Comparison of ENCODE assay signal across 18 cellular contexts in the genomic region with DNA sequence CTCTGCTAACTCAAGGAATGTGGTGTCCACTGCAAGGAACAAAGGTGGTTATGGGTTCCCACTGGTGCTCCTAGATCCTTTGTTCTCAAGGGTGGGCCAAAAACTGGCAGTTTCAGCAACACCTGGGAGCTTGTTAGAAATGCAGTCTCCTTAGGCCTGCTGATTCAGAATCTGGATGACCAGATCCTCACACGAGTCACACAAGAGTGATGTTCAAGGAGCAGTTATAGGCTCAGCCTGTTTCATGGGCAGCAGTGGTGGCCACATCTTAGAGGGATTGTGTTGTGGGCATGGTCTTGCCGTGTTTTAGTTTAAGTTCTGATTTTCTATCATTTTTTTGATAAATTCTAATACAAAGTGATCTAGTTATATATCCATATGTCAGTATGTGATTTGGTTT. TPM values are rescaled to one million over a fixed set of nuclear protein-coding genes. Genes with fewer than 3 reads are reported as not detected.
DNase-seq lines count a peak whose midpoint lies in the region; ATAC-seq and TF ChIP-seq lines count a peak whose summit lies in the region.
"Had no signal": no experiment of that assay in that cellular context is flagged by ENCODE, and none has a peak within 500 bp of the region (broad histone marks: within the 10 kb centered on the region; RNA-seq: fewer than 3 reads in every experiment).

No MANE protein-coding gene starts in this region.

- peak overlapping the region; percentile 94; the same call in 2 of the 3 replicates for H2BK15ac ChIP-seq in IMR-90 (ENCODE audit: low read depth, low read length)

- ATAC-seq in IMR-90 (ENCODE audit: low read depth) (no peak), memory B cell (ENCODE audit: low read depth) (no peak), HG03521 (IDR thresholded peaks at IDR 0.05; ENCODE audit: unreplicated experiment) (no peak)
- peak; percentile 41 for ATAC-seq in activated T-helper 17 cell treated with anti-CD3 and anti-CD28 coated beads, Interleukin-2, amount 50 U/mL, for 72 hours (replicated peaks)
- ATAC-seq: CD8-positive, alpha-beta T cell had no signal

- no peak overlapping the region for H3K27ac Mint-ChIP-seq in activated T-helper 17 cell treated with anti-CD3 and anti-CD28 coated beads, Interleukin-2, amount 50 U/mL, for 72 hours
- H3K27ac Mint-ChIP-seq in memory B cell = peak overlapping the region; percentile 50
- H3K27ac Mint-ChIP-seq: CD8-positive, alpha-beta T cell had no signal

- no peak for TF ChIP-seq RAD21 in IMR-90 (IDR thresholded peaks at IDR 0.05; ENCODE audit: low read length)

- H3K9me3 Mint-ChIP-seq in activated T-helper 17 cell treated with anti-CD3 and anti-CD28 coated beads, Interleukin-2, amount 50 U/mL, for 72 hours = peaks cover 5% of the 10 kb centered on the region
- peaks cover 3% of the 10 kb centered on the region for H3K9me3 Mint-ChIP-seq in memory B cell

- no TSS peak for BruUV-seq in IMR-90 (replicated peaks; lab: Mats Ljungman, UMichigan)

- H3K9me1 ChIP-seq in IMR-90 (ENCODE audit: insufficient read depth, low read length) = peaks cover 4% of the 10 kb centered on the region

- H3K14ac ChIP-seq in IMR-90 (replicated peaks; ENCODE audit: low read depth, low read length) = peak overlapping the region; percentile 17; the same call in 1 of the 2 replicates

- H3K27me3 Mint-ChIP-seq in activated T-helper 17 cell treated with anti-CD3 and anti-CD28 coated beads, Interleukin-2, amount 50 U/mL, for 72 hours = no peaks in the 10 kb centered on the region
- H3K27me3 Mint-ChIP-seq in memory B cell = no peaks in the 10 kb centered on the region
- H3K27me3 Mint-ChIP-seq: IgD-negative memory B cell had no signal

- H3K18ac ChIP-seq in IMR-90 (ENCODE audit: low read depth, low read length) = peak overlapping the region; percentile 4; the same call in 1 of the 2 replicates

- H3K9me3 ChIP-seq in IMR-90 (ENCODE audit: control insufficient read depth, insufficient read depth, low read length) (peaks cover 6% of the 10 kb centered on the region), esophagus squamous epithelium (peaks cover 0 to 7% (median 6%) of the 10 kb centered on the region in 3 donors)
- H3K9me3 ChIP-seq: Peyer's patch, SK-N-SH had no signal

- H2BK20ac ChIP-seq in IMR-90 (ENCODE audit: low read depth, low read length) = peak overlapping the region; percentile 92

- POLR2A ChIA-PET in IMR-90 (lab: Charles Lee; ENCODE audit: unreplicated experiment) = interaction anchor here (0.6 kb wide), 1 partner anchor 327 kb away, joined by 13 read pairs; no protein-coding TSS in a partner anchor

- H3K4me1 Mint-ChIP-seq in activated T-helper 17 cell treated with anti-CD3 and anti-CD28 coated beads, Interleukin-2, amount 50 U/mL, for 72 hours = peaks cover 71% of the 10 kb centered on the region
- peaks cover 46% of the 10 kb centered on the region for H3K4me1 Mint-ChIP-seq in memory B cell

- peak overlapping the region; percentile 21 for H2BK120ac ChIP-seq in IMR-90 (ENCODE audit: low read depth, low read length)

- peak overlapping the region; percentile 52 for H3K4me3 Mint-ChIP-seq in activated T-helper 17 cell treated with anti-CD3 and anti-CD28 coated beads, Interleukin-2, amount 50 U/mL, for 72 hours
- H3K4me3 Mint-ChIP-seq in memory B cell = no peak overlapping the region
- H3K4me3 Mint-ChIP-seq: CD8-positive, alpha-beta T cell had no signal

- DNase-seq in EL (peak; percentile 6), IMR-90 (peak; percentile 54), memory B cell (ENCODE audit: low spot score in 2 of 2) (no peak), esophagus squamous epithelium (lab: John Stamatoyannopoulos, UW) (no peak), ureter (ENCODE audit: low spot score) (no peak)
- DNase-seq: Caco-2; CD8-positive, alpha-beta T cell; H7; MV-4-11; NCI-H1436 treated with DMSO at 0.1 percent for 48 hours; NCI-H2171 treated with DMSO at 0.1 percent for 48 hours; Peyer's patch; SK-N-SH; SW 1271 had no signal

- CTCF ChIA-PET in IMR-90 (lab: Yijun Ruan, JAX) = interaction anchor here (0.5 to 1.6 kb wide), 2 partner anchors 107 to 1435 kb away, joined by 3 to 5 read pairs; no protein-coding TSS in a partner anchor

- H3K27ac ChIP-seq in IMR-90 (ENCODE audit: insufficient read depth, low read length) (no peak overlapping the region), esophagus squamous epithelium (no peak overlapping the region)
- H3K27ac ChIP-seq: C4-2B, Peyer's patch had no signal

- dilution Hi-C loops in IMR-90 (cut with HindIII; ENCODE audit: low sequenced_read_pairs, unreplicated experiment) = no loop called here

- H3K23ac ChIP-seq in IMR-90 (ENCODE audit: low read depth, low read length) = no peak overlapping the region

- peaks cover 27 to 58% of the 10 kb centered on the region in 2 experiments for H3K79me1 ChIP-seq in IMR-90 (ENCODE audit: low read depth in 1 of 2, low read length in 2 of 2)

- H2BK5ac ChIP-seq in IMR-90 (ENCODE audit: low read depth, low read length, poor library complexity, severe bottlenecking) = no peak overlapping the region

- in situ Hi-C loops in IMR-90 (cut with MboI; ENCODE audit: low sequenced_read_pairs) = loop anchor here (25.0 kb wide), 1 partner anchor 338 kb away; no protein-coding TSS in a partner anchor

- no peak overlapping the region for H3K4me2 ChIP-seq in IMR-90 (ENCODE audit: low read depth, low read length)
- H3K4me2 ChIP-seq: SK-N-SH had no signal

- H3K4ac ChIP-seq in IMR-90 (ENCODE audit: low read depth, low read length) = peak overlapping the region; percentile 30

- peak overlapping the region in 1 of 2 experiments; percentile 15; a peak in 1 of 4 replicates for H4K8ac ChIP-seq in IMR-90 (ENCODE audit: low read depth in 2 of 2, low read length in 2 of 2)

- H2AFZ ChIP-seq in IMR-90 (replicated peaks; ENCODE audit: low read length, poor library complexity) = no peak overlapping the region

- H4K20me1 ChIP-seq in IMR-90 (ENCODE audit: insufficient read depth, low read length) = peaks cover 22% of the 10 kb centered on the region; the same call in 1 of the 2 replicates

- TF ChIP-seq CTCF in IMR-90 (conservative IDR thresholded peaks at IDR 0.05; ENCODE audit: low read depth, low read length) (no peak), esophagus squamous epithelium (IDR thresholded peaks at IDR 0.05) (no peak)

- peak overlapping the region; percentile 88 for H4K91ac ChIP-seq in IMR-90 (ENCODE audit: insufficient read depth, low read depth, low read length)

- H3K4me1 ChIP-seq in IMR-90 (ENCODE audit: control insufficient read depth, insufficient read depth, low read length) = peaks cover 8% of the 10 kb centered on the region
- no peaks in the 10 kb centered on the region for H3K4me1 ChIP-seq in esophagus squamous epithelium
- H3K4me1 ChIP-seq: Caco-2 had no signal

- H2AK5ac ChIP-seq in IMR-90 (ENCODE audit: low read depth, low read length) = peak overlapping the region; percentile 91

- H3K4me3 ChIP-seq in IMR-90 (ENCODE audit: insufficient read depth, low read depth, low read length) (no peak overlapping the region), esophagus squamous epithelium (no peak overlapping the region)
- H3K4me3 ChIP-seq: Peyer's patch had no signal

- H4K5ac ChIP-seq in IMR-90 (ENCODE audit: low read depth, low read length) = no peak overlapping the region

- WGBS in IMR-90 (ENCODE audit: extremely low coverage in 2 of 2, insufficient read length in 1 of 2), 2 experiments = no CpG with 5 or more reads among the region's 2 CpGs
- 72 to 94% methylated on average over 2 of the region's 2 CpGs for WGBS in esophagus squamous epithelium, 2 donors

- H3K9ac ChIP-seq in IMR-90 (ENCODE audit: low read depth, low read length) = no peak overlapping the region
- H3K9ac ChIP-seq: SK-N-SH had no signal

- H3K36me3 ChIP-seq in IMR-90 (ENCODE audit: control insufficient read depth, insufficient read depth, low read length) (no peaks in the 10 kb centered on the region), esophagus squamous epithelium (no peaks in the 10 kb centered on the region)
- H3K36me3 ChIP-seq: Peyer's patch had no signal

- intact Hi-C loops in IMR-90 (cut with micrococcal nuclease) (no loop called here), esophagus squamous epithelium (cut with DNase I) (no loop called here)

- H3K27me3 ChIP-seq in IMR-90 (ENCODE audit: control insufficient read depth, insufficient read depth, low read length) = no peaks in the 10 kb centered on the region
- H3K27me3 ChIP-seq in esophagus squamous epithelium = no peaks in the 10 kb centered on the region
- H3K27me3 ChIP-seq: Peyer's patch had no signal

- TF ChIP-seq POLR2A in IMR-90 (IDR thresholded peaks at IDR 0.05; ENCODE audit: low read depth, low read length) (no peak), esophagus squamous epithelium (IDR thresholded peaks at IDR 0.05) (no peak)

- H2AK9ac ChIP-seq in IMR-90 (replicated peaks; ENCODE audit: low read depth, low read length, poor library complexity) = no peak overlapping the region

- H3K56ac ChIP-seq in IMR-90 (ENCODE audit: extremely low read depth, insufficient read depth, low read length) = no peak overlapping the region

- H3K36me3 Mint-ChIP-seq in activated T-helper 17 cell treated with anti-CD3 and anti-CD28 coated beads, Interleukin-2, amount 50 U/mL, for 72 hours (ENCODE audit: low read depth) = peaks cover 6% of the 10 kb centered on the region
- peaks cover 11% of the 10 kb centered on the region for H3K36me3 Mint-ChIP-seq in memory B cell

TF ChIP-seq in IMR-90, 13 proteins besides CTCF, POLR2A, EP300 and RAD21 (continues in another document):
- TF ChIP-seq, protein P1, sequence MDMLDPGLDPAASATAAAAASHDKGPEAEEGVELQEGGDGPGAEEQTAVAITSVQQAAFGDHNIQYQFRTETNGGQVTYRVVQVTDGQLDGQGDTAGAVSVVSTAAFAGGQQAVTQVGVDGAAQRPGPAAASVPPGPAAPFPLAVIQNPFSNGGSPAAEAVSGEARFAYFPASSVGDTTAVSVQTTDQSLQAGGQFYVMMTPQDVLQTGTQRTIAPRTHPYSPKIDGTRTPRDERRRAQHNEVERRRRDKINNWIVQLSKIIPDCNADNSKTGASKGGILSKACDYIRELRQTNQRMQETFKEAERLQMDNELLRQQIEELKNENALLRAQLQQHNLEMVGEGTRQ (IDR thresholded peaks at IDR 0.05; ENCODE audit: low read depth, low read length) = no peak
- TF ChIP-seq FOS (IDR thresholded peaks at IDR 0.05; ENCODE audit: low read depth, low read length) = no peak
- TF ChIP-seq RFX5 (IDR thresholded peaks at IDR 0.05; ENCODE audit: low read depth, low read length) = no peak
- no peak for TF ChIP-seq BHLHE40 (IDR thresholded peaks at IDR 0.05; ENCODE audit: low read depth, low read length)
- TF ChIP-seq MXI1 (IDR thresholded peaks at IDR 0.05; ENCODE audit: borderline replicate concordance, low read depth, low read length) = no peak
- no peak for TF ChIP-seq CHD1 (IDR thresholded peaks at IDR 0.05; ENCODE audit: low read depth, low read length)

RNA-seq across cellular contexts. Expression of a gene that starts 28.7 kb away (rescaled TPM):
- 47.8 and 59.9 TPM in 2 replicates for total RNA-seq in IMR-90 (2012; rRNA removed)
- polyA plus RNA-seq in IMR-90 (2012; rRNA removed) = 20.2 and 22.9 TPM in 2 replicates
- 16.0 and 23.2 TPM in 2 replicates for polyA plus RNA-seq in IMR-90 (2012; cell fraction: cytosol; rRNA removed)
- 7.9 and 19.2 TPM in 2 replicates for polyA plus RNA-seq in IMR-90 (2012; cell fraction: nucleus; rRNA removed; ENCODE audit: low replicate concordance)
- 10 to 100 TPM; 53.0 to 53.1 TPM for total RNA-seq in activated T-helper 17 cell treated with anti-CD3 and anti-CD28 coated beads, Interleukin-2, amount 50 U/mL, for 72 hours
- total RNA-seq in esophagus squamous epithelium = 10 to 100 TPM; 14.2 to 29.2 (median 24.6) TPM
- total RNA-seq in ureter = 56.3 TPM

Comparison
In these comparisons a context has a peak if more than half of its experiments do, and no peak if none do; other contexts are left out.
1. DNase-seq: peak in EL (single experiment) and IMR-90 (single experiment); none in memory B cell (0 of 2), esophagus squamous epithelium (single experiment) and ureter (single experiment).